1 cellular context compared by ENCODE assay signal in the genomic region with DNA sequence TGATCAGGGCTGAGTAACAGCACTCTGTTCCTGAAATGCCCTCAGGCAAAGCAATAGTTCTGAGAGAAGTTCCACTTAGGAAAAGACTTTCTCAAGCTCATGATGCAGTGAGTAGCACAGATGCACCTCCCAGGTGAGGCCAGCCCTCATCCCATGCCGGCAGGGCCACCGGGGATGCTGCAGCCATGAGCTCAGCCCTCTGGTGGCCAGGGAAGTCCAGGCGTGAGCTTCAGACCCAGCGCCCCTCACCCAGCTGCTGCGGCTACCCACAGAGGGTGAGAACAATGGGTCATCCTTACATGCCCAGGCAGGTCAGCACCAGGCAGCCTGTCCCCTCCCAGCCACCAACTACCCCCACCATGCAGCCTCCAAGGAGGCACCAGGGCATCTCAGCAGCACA.
TF ChIP-seq lines count a peak whose summit lies in the region.

No MANE protein-coding gene starts in this region.

TF ChIP-seq in K562, 482 proteins besides CTCF, POLR2A, EP300 and RAD21 (continued from another document):
- TF ChIP-seq, protein P1, sequence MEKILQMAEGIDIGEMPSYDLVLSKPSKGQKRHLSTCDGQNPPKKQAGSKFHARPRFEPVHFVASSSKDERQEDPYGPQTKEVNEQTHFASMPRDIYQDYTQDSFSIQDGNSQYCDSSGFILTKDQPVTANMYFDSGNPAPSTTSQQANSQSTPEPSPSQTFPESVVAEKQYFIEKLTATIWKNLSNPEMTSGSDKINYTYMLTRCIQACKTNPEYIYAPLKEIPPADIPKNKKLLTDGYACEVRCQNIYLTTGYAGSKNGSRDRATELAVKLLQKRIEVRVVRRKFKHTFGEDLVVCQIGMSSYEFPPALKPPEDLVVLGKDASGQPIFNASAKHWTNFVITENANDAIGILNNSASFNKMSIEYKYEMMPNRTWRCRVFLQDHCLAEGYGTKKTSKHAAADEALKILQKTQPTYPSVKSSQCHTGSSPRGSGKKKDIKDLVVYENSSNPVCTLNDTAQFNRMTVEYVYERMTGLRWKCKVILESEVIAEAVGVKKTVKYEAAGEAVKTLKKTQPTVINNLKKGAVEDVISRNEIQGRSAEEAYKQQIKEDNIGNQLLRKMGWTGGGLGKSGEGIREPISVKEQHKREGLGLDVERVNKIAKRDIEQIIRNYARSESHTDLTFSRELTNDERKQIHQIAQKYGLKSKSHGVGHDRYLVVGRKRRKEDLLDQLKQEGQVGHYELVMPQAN (IDR thresholded peaks at IDR 0.05; ENCODE audit: borderline replicate concordance): no peak
- no peak for TF ChIP-seq CBX5 (IDR thresholded peaks at IDR 0.05; ENCODE audit: borderline replicate concordance, low read depth)
- no peak for TF ChIP-seq XRCC5 (IDR thresholded peaks at IDR 0.05; ENCODE audit: low read depth, low read length)
- TF ChIP-seq, protein P2, sequence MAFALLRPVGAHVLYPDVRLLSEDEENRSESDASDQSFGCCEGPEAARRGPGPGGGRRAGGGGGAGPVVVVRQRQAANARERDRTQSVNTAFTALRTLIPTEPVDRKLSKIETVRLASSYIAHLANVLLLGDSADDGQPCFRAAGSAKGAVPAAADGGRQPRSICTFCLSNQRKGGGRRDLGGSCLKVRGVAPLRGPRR (CRISPR knock-in tag; IDR thresholded peaks at IDR 0.05): no peak
- no peak for TF ChIP-seq ZNF316 (IDR thresholded peaks at IDR 0.05)
- TF ChIP-seq ZNF184 (CRISPR knock-in tag; IDR thresholded peaks at IDR 0.05): no peak
- no peak for TF ChIP-seq CXXC5 (CRISPR knock-in tag; IDR thresholded peaks at IDR 0.05)
- TF ChIP-seq ZBTB1 (CRISPR knock-in tag; IDR thresholded peaks at IDR 0.05; ENCODE audit: borderline replicate concordance, low read depth): no peak
- TF ChIP-seq GMEB1 (CRISPR knock-in tag; IDR thresholded peaks at IDR 0.05): no peak
- no peak for TF ChIP-seq MCM7 (IDR thresholded peaks at IDR 0.05)
- TF ChIP-seq GTF2A2 (tag; IDR thresholded peaks at IDR 0.05): no peak
- no peak for TF ChIP-seq HDGF (IDR thresholded peaks at IDR 0.05)
